8 cellular contexts compared by ENCODE assay signal in genomic region chr5:87268126-87268969, GRCh38. TPM values are rescaled to one million over a fixed set of nuclear protein-coding genes. Genes with fewer than 3 reads are reported as not detected.
DNase-seq lines count a peak whose midpoint lies in the region; ATAC-seq and TF ChIP-seq lines count a peak whose summit lies in the region.

No MANE protein-coding gene starts in this region.

- 0 to 1% methylated on average over 29 to 39 of the region's 49 CpGs for WGBS in thyroid gland, 2 donors

- peak overlapping the region; percentile 95 for H3K27ac Mint-ChIP-seq in activated naive CD8-positive, alpha-beta T cell treated with anti-CD3 and anti-CD28 coated beads, Interleukin-2, amount 10 ng/mL, durations not matched to agents 7 days and 5 days
- H3K27ac Mint-ChIP-seq in osteocyte (ENCODE audit: unreplicated experiment) = peak overlapping the region; percentile 98

- peaks cover 24% of the 10 kb centered on the region for H3K4me1 Mint-ChIP-seq in activated naive CD8-positive, alpha-beta T cell treated with anti-CD3 and anti-CD28 coated beads, Interleukin-2, amount 10 ng/mL, durations not matched to agents 7 days and 5 days
- peaks cover 28% of the 10 kb centered on the region for H3K4me1 Mint-ChIP-seq in osteocyte (ENCODE audit: unreplicated experiment)

- peak overlapping the region; percentile 87 to 96 (median 94) for H3K27ac ChIP-seq in thyroid gland

- no peaks in the 10 kb centered on the region for H3K9me3 Mint-ChIP-seq in activated naive CD8-positive, alpha-beta T cell treated with anti-CD3 and anti-CD28 coated beads, Interleukin-2, amount 10 ng/mL, durations not matched to agents 7 days and 5 days
- no peaks in the 10 kb centered on the region for H3K9me3 Mint-ChIP-seq in osteocyte (ENCODE audit: unreplicated experiment)

- peak; percentile 55 for ATAC-seq in GM19455 (IDR thresholded peaks at IDR 0.05; ENCODE audit: unreplicated experiment)
- peak; percentile 27 for ATAC-seq in HG03565 (IDR thresholded peaks at IDR 0.05; ENCODE audit: unreplicated experiment)
- ATAC-seq in activated naive CD8-positive, alpha-beta T cell treated with anti-CD3 and anti-CD28 coated beads, Interleukin-2, amount 10 ng/mL, durations not matched to agents 7 days and 5 days (ENCODE audit: low read depth) = peak; percentile 80
- peak; percentile 76 for ATAC-seq in Right ventricle myocardium inferior

- POLR2A ChIA-PET in activated naive CD8-positive, alpha-beta T cell treated with anti-CD3 and anti-CD28 coated beads, Interleukin-2, amount 10 ng/mL, durations not matched to agents 7 days and 5 days (lab: Charles Lee) = interaction anchor here (0.7 to 1.6 kb wide), 8 partner anchors 15 to 248 kb away, joined by 3 to 5 read pairs (median 3); partner anchors contain the start of gene CCNH

- TF ChIP-seq POLR2A in thyroid gland (IDR thresholded peaks at IDR 0.05) = peak; percentile 2 to 75

- peak overlapping the region; percentile 88 for H3K4me3 Mint-ChIP-seq in activated naive CD8-positive, alpha-beta T cell treated with anti-CD3 and anti-CD28 coated beads, Interleukin-2, amount 10 ng/mL, durations not matched to agents 7 days and 5 days
- peak overlapping the region; percentile 99 for H3K4me3 Mint-ChIP-seq in osteocyte (ENCODE audit: unreplicated experiment)

- DNase-seq in Caki2 (ENCODE audit: low read depth) = peak; percentile 77
- DNase-seq in SK-N-DZ (ENCODE audit: low spot score) = peak; percentile 70
- DNase-seq in activated naive CD8-positive, alpha-beta T cell treated with anti-CD3 and anti-CD28 coated beads, Interleukin-2, amount 10 ng/mL, durations not matched to agents 7 days and 5 days = peak; percentile 82
- DNase-seq in Right ventricle myocardium inferior (ENCODE audit: missing footprints) = peak; percentile 83
- peak; percentile 88 for DNase-seq in osteocyte (ENCODE audit: extremely low spot score, unreplicated experiment)
- peak; percentile 78 to 81 for DNase-seq in thyroid gland

- peak overlapping the region; percentile 62 to 92 (median 84) for H3K4me3 ChIP-seq in thyroid gland (replicated peaks in 1 of 3)

- in situ Hi-C loops in Caki2 (cut with HindIII; ENCODE audit: low pct_unique_long_range_greater_than_20kb, low sequenced_read_pairs) = no loop called here

- TF ChIP-seq CTCF in osteocyte (IDR thresholded peaks at IDR 0.05) (no peak), thyroid gland (IDR thresholded peaks at IDR 0.05) (no peak)

- H3K27me3 ChIP-seq in thyroid gland = no peaks in the 10 kb centered on the region

- peaks cover 6% of the 10 kb centered on the region for H3K27me3 Mint-ChIP-seq in activated naive CD8-positive, alpha-beta T cell treated with anti-CD3 and anti-CD28 coated beads, Interleukin-2, amount 10 ng/mL, durations not matched to agents 7 days and 5 days
- peaks cover 14% of the 10 kb centered on the region for H3K27me3 Mint-ChIP-seq in osteocyte (ENCODE audit: unreplicated experiment)

- H3K36me3 Mint-ChIP-seq in activated naive CD8-positive, alpha-beta T cell treated with anti-CD3 and anti-CD28 coated beads, Interleukin-2, amount 10 ng/mL, durations not matched to agents 7 days and 5 days = peaks cover 11% of the 10 kb centered on the region
- no peaks in the 10 kb centered on the region for H3K36me3 Mint-ChIP-seq in osteocyte (ENCODE audit: unreplicated experiment)

- H3K4me1 ChIP-seq in thyroid gland = peaks cover 8 to 15% of the 10 kb centered on the region in 2 donors

- H3K9me3 ChIP-seq in thyroid gland = no peaks in the 10 kb centered on the region

- H3K36me3 ChIP-seq in thyroid gland = no peaks in the 10 kb centered on the region

- intact Hi-C loops in Right ventricle myocardium inferior (cut with DNase I) = loop anchor here (5.0 kb wide), 1 partner anchor 144 kb away; the partner anchor contains the start of gene CCNH
- intact Hi-C loops in thyroid gland (cut with DNase I) = loop anchor here (10.0 kb wide), 1 partner anchor 126 kb away; no protein-coding TSS in a partner anchor

RNA-seq across cellular contexts. Expression of gene RASA1, which starts 0.7 kb away (rescaled TPM):
- 2.5 and 9.6 TPM in 2 replicates for total RNA-seq in Caki2 (2014; rRNA removed; shearing (Covaris generic); ENCODE audit: low replicate concordance)
- polyA plus RNA-seq in SK-N-DZ (2014; cell fraction: cytosol; rRNA removed) = 20.4 and 22.5 TPM in 2 replicates
- 27.0 and 30.6 TPM in 2 replicates for polyA plus RNA-seq in SK-N-DZ (2014; cell fraction: nucleus; rRNA removed)
- total RNA-seq in activated naive CD8-positive, alpha-beta T cell treated with anti-CD3 and anti-CD28 coated beads, Interleukin-2, amount 10 ng/mL, durations not matched to agents 7 days and 5 days = 10 to 100 TPM; 17.0 to 21.1 TPM
- 19.8 TPM for total RNA-seq in Right ventricle myocardium inferior
- 29.3 and 32.1 TPM in 2 replicates for total RNA-seq in osteocyte
- total RNA-seq in thyroid gland = 10 to 100 TPM; 45.2 to 57.1 (median 52.8) TPM

Comparison
In these comparisons a context has a peak if more than half of its experiments do, and no peak if none do; other contexts are left out.
1. Peak in every context shown above with its lines: DNase-seq, ATAC-seq, H3K4me3 ChIP-seq and H3K27ac ChIP-seq.
2. ATAC-seq: peak in every context shown above with its lines; median percentile 80 in activated naive CD8-positive, alpha-beta T cell treated with anti-CD3 and anti-CD28 coated beads, Interleukin-2, amount 10 ng/mL, durations not matched to agents 7 days and 5 days; 76 in Right ventricle myocardium inferior; 55 in GM19455; 27 in HG03565.